8 cellular contexts compared by ENCODE assay signal in the genomic region with DNA sequence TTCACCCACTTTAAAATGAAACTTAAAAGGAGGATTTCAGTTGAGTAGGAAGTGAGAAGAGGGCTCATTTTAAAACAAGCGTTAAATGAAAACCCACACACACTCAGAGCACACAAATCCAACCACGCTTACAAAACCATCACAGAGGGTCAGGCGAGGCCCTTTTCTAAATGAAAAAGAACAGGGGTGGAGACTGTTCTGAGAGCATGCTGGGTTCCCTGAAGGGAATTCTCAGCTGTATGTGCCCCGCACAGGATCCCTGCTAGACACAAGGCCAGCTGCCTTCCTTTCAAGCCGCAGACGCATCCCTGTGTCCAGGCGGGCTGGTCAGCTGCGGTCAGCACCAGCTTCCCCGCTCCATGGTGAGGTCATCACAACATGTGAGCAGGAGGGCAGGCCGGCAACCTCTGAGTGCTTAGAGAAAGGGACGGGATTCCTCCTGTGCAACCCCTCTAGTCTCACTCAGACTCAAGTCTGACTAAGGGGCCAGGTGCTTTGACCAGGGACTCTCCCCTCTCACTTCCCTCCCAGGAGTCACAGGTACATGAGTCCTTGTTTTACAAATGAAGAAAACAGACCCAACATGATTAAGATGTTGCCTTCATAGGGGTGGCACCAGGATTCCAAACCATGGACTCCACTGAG.
A peak's percentile ranks its signal among the peaks of the same experiment; 100 is the strongest.
DNase-seq lines count a peak whose midpoint lies in the region; ATAC-seq and TF ChIP-seq lines count a peak whose summit lies in the region.

No MANE protein-coding gene starts in this region.

- H3K4me2 ChIP-seq in PC-9: peak overlapping the region; percentile 72

- no peak overlapping the region for H3K4me3 ChIP-seq in PC-9
- H3K4me3 ChIP-seq in foreskin fibroblast (ENCODE audit: low read depth in 1 of 2, low read length in 2 of 2): no peak overlapping the region
- no peak overlapping the region for H3K4me3 ChIP-seq in effector memory CD4-positive, alpha-beta T cell (ENCODE audit: insufficient read depth, low read depth, low read length, poor library complexity, severe bottlenecking)

- peak overlapping the region; percentile 92 for H3K27ac ChIP-seq in PC-9
- H3K27ac ChIP-seq in effector memory CD4-positive, alpha-beta T cell (ENCODE audit: insufficient read depth, low read length, poor library complexity, severe bottlenecking): no peak overlapping the region

- H3K36me3 ChIP-seq in PC-9 (ENCODE audit: low read depth): peaks cover 24% of the 10 kb centered on the region
- no peaks in the 10 kb centered on the region for H3K36me3 ChIP-seq in effector memory CD4-positive, alpha-beta T cell (ENCODE audit: control insufficient read depth, insufficient read depth, low read length)

- peak; percentile 53 for ATAC-seq in GM18858 (IDR thresholded peaks at IDR 0.05; ENCODE audit: unreplicated experiment)
- no peak for ATAC-seq in HG03342 (IDR thresholded peaks at IDR 0.05; ENCODE audit: unreplicated experiment)

- no TSS peak for BruUV-seq in PC-9 (replicated peaks; lab: Mats Ljungman, UMichigan)

- CTCF ChIA-PET in PC-9 (lab: Charles Lee): no interaction called here

- no peak overlapping the region for H3K27ac Mint-ChIP-seq in activated T-helper 2 cell treated with anti-CD3 and anti-CD28 coated beads, Interferon-gamma antibody, Interleukin-2, Interleukin-4, amounts not matched to agents 10 μg/mL and 5 μg/mL and 100 μg/mL, durations not matched to agents 14 hours and 24 hours and 36 hours

- H3F3A ChIP-seq in PC-9 (ENCODE audit: insufficient read depth, low read depth): peaks cover 93% of the 10 kb centered on the region

- H3K9me3 ChIP-seq in PC-9 (ENCODE audit: insufficient read depth, low read depth): no peaks in the 10 kb centered on the region
- no peaks in the 10 kb centered on the region for H3K9me3 ChIP-seq in effector memory CD4-positive, alpha-beta T cell (ENCODE audit: control insufficient read depth, low read length)

- POLR2A ChIA-PET in PC-9 (lab: Charles Lee; ENCODE audit: unreplicated experiment): no interaction called here

- peaks cover 90% of the 10 kb centered on the region for H3K79me2 ChIP-seq in PC-9 (ENCODE audit: low read depth)

- H3K27me3 ChIP-seq in PC-9 (ENCODE audit: insufficient read depth, low read depth): no peaks in the 10 kb centered on the region
- no peaks in the 10 kb centered on the region for H3K27me3 ChIP-seq in effector memory CD4-positive, alpha-beta T cell (replicated peaks; ENCODE audit: control insufficient read depth, insufficient read depth, low read length, poor library complexity, severe bottlenecking)

- H4K20me1 ChIP-seq in PC-9 (ENCODE audit: insufficient read depth): no peaks in the 10 kb centered on the region

- TF ChIP-seq CTCF in PC-9 (conservative IDR thresholded peaks at IDR 0.05) (no peak), foreskin fibroblast (IDR thresholded peaks at IDR 0.05; ENCODE audit: low read depth, low read length) (no peak)

- DNase-seq in PC-9 (peak in 1 of 2 experiments; percentile 58), foreskin fibroblast (peak; percentile 92 to 95), retina (peak; percentile 62), NCI-H2081 (lab: John Stamatoyannopoulos, UW) (no peak)
- no peak for DNase-seq in effector memory CD4-positive, alpha-beta T cell
- DNase-seq in activated T-helper 2 cell treated with anti-CD3 and anti-CD28 coated beads, Interferon-gamma antibody, Interleukin-2, Interleukin-4, amounts not matched to agents 10 μg/mL and 5 μg/mL and 100 μg/mL, durations not matched to agents 14 hours and 24 hours and 36 hours (ENCODE audit: low spot score): no peak

- H3K9me2 ChIP-seq in PC-9 (ENCODE audit: insufficient read depth): no peaks in the 10 kb centered on the region

- peaks cover 25% of the 10 kb centered on the region for H3K4me1 Mint-ChIP-seq in activated T-helper 2 cell treated with anti-CD3 and anti-CD28 coated beads, Interferon-gamma antibody, Interleukin-2, Interleukin-4, amounts not matched to agents 10 μg/mL and 5 μg/mL and 100 μg/mL, durations not matched to agents 14 hours and 24 hours and 36 hours (ENCODE audit: low read depth)

- intact Hi-C loops in PC-9 (cut with micrococcal nuclease; ENCODE audit: unreplicated experiment): no loop called here
- intact Hi-C loops in activated T-helper 2 cell treated with anti-CD3 and anti-CD28 coated beads, Interferon-gamma antibody, Interleukin-2, Interleukin-4, amounts not matched to agents 10 μg/mL and 5 μg/mL and 100 μg/mL, durations not matched to agents 14 hours and 24 hours and 36 hours (cut with micrococcal nuclease): loop anchor here (5.0 kb wide), 1 partner anchor 58 kb away; no protein-coding TSS in a partner anchor

- H3K4me1 ChIP-seq in PC-9 (replicated peaks; ENCODE audit: insufficient read depth): peaks cover 94% of the 10 kb centered on the region
- H3K4me1 ChIP-seq in effector memory CD4-positive, alpha-beta T cell (ENCODE audit: control insufficient read depth, insufficient read depth, low read length, poor library complexity, severe bottlenecking): no peaks in the 10 kb centered on the region

- no peak overlapping the region for H2AFZ ChIP-seq in PC-9

- H3K36me3 Mint-ChIP-seq in activated T-helper 2 cell treated with anti-CD3 and anti-CD28 coated beads, Interferon-gamma antibody, Interleukin-2, Interleukin-4, amounts not matched to agents 10 μg/mL and 5 μg/mL and 100 μg/mL, durations not matched to agents 14 hours and 24 hours and 36 hours (ENCODE audit: low read depth): no peaks in the 10 kb centered on the region

- H3K4me3 Mint-ChIP-seq in activated T-helper 2 cell treated with anti-CD3 and anti-CD28 coated beads, Interferon-gamma antibody, Interleukin-2, Interleukin-4, amounts not matched to agents 10 μg/mL and 5 μg/mL and 100 μg/mL, durations not matched to agents 14 hours and 24 hours and 36 hours (ENCODE audit: low read depth): no peak overlapping the region

- H3K9me3 Mint-ChIP-seq in activated T-helper 2 cell treated with anti-CD3 and anti-CD28 coated beads, Interferon-gamma antibody, Interleukin-2, Interleukin-4, amounts not matched to agents 10 μg/mL and 5 μg/mL and 100 μg/mL, durations not matched to agents 14 hours and 24 hours and 36 hours: no peaks in the 10 kb centered on the region

- H3K27me3 Mint-ChIP-seq in activated T-helper 2 cell treated with anti-CD3 and anti-CD28 coated beads, Interferon-gamma antibody, Interleukin-2, Interleukin-4, amounts not matched to agents 10 μg/mL and 5 μg/mL and 100 μg/mL, durations not matched to agents 14 hours and 24 hours and 36 hours (ENCODE audit: low read depth): peaks cover 8% of the 10 kb centered on the region

Comparison
In these comparisons a context has a peak if more than half of its experiments do, and no peak if none do; other contexts are left out.
1. DNase-seq: peak in foreskin fibroblast (2 of 2) and retina (single experiment); none in effector memory CD4-positive, alpha-beta T cell (0 of 3), activated T-helper 2 cell treated with anti-CD3 and anti-CD28 coated beads, Interferon-gamma antibody, Interleukin-2, Interleukin-4, amounts not matched to agents 10 μg/mL and 5 μg/mL and 100 μg/mL, durations not matched to agents 14 hours and 24 hours and 36 hours (single experiment) and NCI-H2081 (0 of 2).